1 cellular context compared by ENCODE assay signal in genomic region chr7:80359476-80359875, GRCh38.
TF ChIP-seq lines count a peak whose summit lies in the region.

No MANE protein-coding gene starts in this region.

TF ChIP-seq in GM23338, 12 proteins besides CTCF, POLR2A, EP300 and RAD21 (continued from another document):
- TF ChIP-seq, protein P1, sequence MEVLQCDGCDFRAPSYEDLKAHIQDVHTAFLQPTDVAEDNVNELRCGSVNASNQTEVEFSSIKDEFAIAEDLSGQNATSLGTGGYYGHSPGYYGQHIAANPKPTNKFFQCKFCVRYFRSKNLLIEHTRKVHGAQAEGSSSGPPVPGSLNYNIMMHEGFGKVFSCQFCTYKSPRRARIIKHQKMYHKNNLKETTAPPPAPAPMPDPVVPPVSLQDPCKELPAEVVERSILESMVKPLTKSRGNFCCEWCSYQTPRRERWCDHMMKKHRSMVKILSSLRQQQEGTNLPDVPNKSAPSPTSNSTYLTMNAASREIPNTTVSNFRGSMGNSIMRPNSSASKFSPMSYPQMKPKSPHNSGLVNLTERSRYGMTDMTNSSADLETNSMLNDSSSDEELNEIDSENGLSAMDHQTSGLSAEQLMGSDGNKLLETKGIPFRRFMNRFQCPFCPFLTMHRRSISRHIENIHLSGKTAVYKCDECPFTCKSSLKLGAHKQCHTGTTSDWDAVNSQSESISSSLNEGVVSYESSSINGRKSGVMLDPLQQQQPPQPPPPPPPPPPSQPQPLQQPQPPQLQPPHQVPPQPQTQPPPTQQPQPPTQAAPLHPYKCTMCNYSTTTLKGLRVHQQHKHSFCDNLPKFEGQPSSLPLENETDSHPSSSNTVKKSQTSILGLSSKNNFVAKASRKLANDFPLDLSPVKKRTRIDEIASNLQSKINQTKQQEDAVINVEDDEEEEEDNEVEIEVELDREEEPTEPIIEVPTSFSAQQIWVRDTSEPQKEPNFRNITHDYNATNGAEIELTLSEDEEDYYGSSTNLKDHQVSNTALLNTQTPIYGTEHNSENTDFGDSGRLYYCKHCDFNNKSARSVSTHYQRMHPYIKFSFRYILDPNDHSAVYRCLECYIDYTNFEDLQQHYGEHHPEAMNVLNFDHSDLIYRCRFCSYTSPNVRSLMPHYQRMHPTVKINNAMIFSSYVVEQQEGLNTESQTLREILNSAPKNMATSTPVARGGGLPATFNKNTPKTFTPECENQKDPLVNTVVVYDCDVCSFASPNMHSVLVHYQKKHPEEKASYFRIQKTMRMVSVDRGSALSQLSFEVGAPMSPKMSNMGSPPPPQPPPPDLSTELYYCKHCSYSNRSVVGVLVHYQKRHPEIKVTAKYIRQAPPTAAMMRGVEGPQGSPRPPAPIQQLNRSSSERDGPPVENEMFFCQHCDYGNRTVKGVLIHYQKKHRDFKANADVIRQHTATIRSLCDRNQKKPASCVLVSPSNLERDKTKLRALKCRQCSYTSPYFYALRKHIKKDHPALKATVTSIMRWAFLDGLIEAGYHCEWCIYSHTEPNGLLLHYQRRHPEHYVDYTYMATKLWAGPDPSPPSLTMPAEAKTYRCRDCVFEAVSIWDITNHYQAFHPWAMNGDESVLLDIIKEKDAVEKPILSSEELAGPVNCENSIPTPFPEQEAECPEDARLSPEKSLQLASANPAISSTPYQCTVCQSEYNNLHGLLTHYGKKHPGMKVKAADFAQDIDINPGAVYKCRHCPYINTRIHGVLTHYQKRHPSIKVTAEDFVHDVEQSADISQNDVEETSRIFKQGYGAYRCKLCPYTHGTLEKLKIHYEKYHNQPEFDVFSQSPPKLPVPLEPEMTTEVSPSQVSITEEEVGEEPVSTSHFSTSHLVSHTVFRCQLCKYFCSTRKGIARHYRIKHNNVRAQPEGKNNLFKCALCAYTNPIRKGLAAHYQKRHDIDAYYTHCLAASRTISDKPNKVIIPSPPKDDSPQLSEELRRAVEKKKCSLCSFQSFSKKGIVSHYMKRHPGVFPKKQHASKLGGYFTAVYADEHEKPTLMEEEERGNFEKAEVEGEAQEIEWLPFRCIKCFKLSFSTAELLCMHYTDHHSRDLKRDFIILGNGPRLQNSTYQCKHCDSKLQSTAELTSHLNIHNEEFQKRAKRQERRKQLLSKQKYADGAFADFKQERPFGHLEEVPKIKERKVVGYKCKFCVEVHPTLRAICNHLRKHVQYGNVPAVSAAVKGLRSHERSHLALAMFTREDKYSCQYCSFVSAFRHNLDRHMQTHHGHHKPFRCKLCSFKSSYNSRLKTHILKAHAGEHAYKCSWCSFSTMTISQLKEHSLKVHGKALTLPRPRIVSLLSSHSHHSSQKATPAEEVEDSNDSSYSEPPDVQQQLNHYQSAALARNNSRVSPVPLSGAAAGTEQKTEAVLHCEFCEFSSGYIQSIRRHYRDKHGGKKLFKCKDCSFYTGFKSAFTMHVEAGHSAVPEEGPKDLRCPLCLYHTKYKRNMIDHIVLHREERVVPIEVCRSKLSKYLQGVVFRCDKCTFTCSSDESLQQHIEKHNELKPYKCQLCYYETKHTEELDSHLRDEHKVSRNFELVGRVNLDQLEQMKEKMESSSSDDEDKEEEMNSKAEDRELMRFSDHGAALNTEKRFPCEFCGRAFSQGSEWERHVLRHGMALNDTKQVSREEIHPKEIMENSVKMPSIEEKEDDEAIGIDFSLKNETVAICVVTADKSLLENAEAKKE (CRISPR knock-in tag; IDR thresholded peaks at IDR 0.05): no peak
- TF ChIP-seq, protein P2, sequence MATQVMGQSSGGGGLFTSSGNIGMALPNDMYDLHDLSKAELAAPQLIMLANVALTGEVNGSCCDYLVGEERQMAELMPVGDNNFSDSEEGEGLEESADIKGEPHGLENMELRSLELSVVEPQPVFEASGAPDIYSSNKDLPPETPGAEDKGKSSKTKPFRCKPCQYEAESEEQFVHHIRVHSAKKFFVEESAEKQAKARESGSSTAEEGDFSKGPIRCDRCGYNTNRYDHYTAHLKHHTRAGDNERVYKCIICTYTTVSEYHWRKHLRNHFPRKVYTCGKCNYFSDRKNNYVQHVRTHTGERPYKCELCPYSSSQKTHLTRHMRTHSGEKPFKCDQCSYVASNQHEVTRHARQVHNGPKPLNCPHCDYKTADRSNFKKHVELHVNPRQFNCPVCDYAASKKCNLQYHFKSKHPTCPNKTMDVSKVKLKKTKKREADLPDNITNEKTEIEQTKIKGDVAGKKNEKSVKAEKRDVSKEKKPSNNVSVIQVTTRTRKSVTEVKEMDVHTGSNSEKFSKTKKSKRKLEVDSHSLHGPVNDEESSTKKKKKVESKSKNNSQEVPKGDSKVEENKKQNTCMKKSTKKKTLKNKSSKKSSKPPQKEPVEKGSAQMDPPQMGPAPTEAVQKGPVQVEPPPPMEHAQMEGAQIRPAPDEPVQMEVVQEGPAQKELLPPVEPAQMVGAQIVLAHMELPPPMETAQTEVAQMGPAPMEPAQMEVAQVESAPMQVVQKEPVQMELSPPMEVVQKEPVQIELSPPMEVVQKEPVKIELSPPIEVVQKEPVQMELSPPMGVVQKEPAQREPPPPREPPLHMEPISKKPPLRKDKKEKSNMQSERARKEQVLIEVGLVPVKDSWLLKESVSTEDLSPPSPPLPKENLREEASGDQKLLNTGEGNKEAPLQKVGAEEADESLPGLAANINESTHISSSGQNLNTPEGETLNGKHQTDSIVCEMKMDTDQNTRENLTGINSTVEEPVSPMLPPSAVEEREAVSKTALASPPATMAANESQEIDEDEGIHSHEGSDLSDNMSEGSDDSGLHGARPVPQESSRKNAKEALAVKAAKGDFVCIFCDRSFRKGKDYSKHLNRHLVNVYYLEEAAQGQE (IDR thresholded peaks at IDR 0.05; ENCODE audit: unreplicated experiment): no peak
- TF ChIP-seq ZNF114 (CRISPR knock-in tag; IDR thresholded peaks at IDR 0.05): no peak
